ENCODE assay signal across 15 cellular contexts in the genomic region with DNA sequence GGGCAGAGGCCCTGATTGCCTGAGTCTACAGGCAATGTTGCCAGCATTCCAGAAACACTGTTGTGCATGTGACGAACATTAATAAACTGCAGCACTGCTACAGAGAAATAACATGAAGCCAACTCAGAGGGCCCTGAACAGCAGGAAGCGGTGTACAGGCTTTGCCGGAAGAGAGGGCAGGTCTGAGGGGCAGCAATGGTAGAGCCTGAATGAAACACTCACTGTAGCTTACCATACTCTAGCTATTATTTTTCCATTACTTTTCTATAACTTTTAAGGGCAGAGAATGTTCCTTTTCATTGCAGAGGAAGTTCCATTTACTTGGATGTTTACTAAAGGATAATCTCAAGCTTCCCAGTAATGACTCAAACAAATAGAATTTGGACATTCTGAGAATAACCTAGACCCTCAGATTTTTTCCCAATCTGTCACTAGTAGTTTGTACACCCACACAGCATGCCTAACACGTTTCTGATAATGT.
DNase-seq lines count a peak whose midpoint lies in the region; ATAC-seq and TF ChIP-seq lines count a peak whose summit lies in the region.
"Had no signal": no experiment of that assay in that cellular context is flagged by ENCODE, and none has a peak within 500 bp of the region (broad histone marks: within the 10 kb centered on the region; RNA-seq: fewer than 3 reads in every experiment).

No MANE protein-coding gene starts in this region.

- no peak for ATAC-seq in GM21360 (IDR thresholded peaks at IDR 0.05; ENCODE audit: unreplicated experiment)

- no peaks in the 10 kb centered on the region for H3K9me3 ChIP-seq in ascending aorta
- no peaks in the 10 kb centered on the region for H3K9me3 ChIP-seq in tibial artery
- H3K9me3 ChIP-seq in ovary, result no peaks in the 10 kb centered on the region
- H3K9me3 ChIP-seq: stomach had no signal

- TF ChIP-seq CTCF in ascending aorta (IDR thresholded peaks at IDR 0.05) (no peak), tibial artery (IDR thresholded peaks at IDR 0.05) (no peak), ovary (IDR thresholded peaks at IDR 0.05) (no peak)

- H3K27ac ChIP-seq in ascending aorta, result peak overlapping the region; percentile 62 to 82
- H3K27ac ChIP-seq in tibial artery, result peak overlapping the region; percentile 41 to 45
- no peak overlapping the region for H3K27ac ChIP-seq in ovary
- no peak overlapping the region for H3K27ac ChIP-seq in substantia nigra (ENCODE audit: low read depth, low read length, poor library complexity, severe bottlenecking)

- no peak for TF ChIP-seq POLR2A in ovary (IDR thresholded peaks at IDR 0.05)

- H3K36me3 ChIP-seq in ascending aorta, result no peaks in the 10 kb centered on the region
- no peaks in the 10 kb centered on the region for H3K36me3 ChIP-seq in tibial artery
- H3K36me3 ChIP-seq in ovary, result no peaks in the 10 kb centered on the region
- H3K36me3 ChIP-seq: stomach had no signal

- TF ChIP-seq EP300 in ovary (IDR thresholded peaks at IDR 0.05), result no peak

- H3K27me3 ChIP-seq in ascending aorta (no peaks in the 10 kb centered on the region), tibial artery (no peaks in the 10 kb centered on the region), ovary (no peaks in the 10 kb centered on the region)
- H3K27me3 ChIP-seq: stomach had no signal

- WGBS in ovary, 3 donors, result 15 to 29% (median 19%) methylated on average over 4 of the region's 4 CpGs

- intact Hi-C loops in ascending aorta (cut with DNase I) (no loop called here), tibial artery (cut with DNase I; ENCODE audit: low total_unique reads) (no loop called here), ovary (cut with DNase I) (no loop called here)

- H3K4me1 ChIP-seq in ascending aorta, result peaks cover 0 to 6% of the 10 kb centered on the region in 2 donors
- H3K4me1 ChIP-seq in tibial artery, result peaks cover 0 to 21% (median 9%) of the 10 kb centered on the region in 4 donors
- no peaks in the 10 kb centered on the region for H3K4me1 ChIP-seq in ovary (ENCODE audit: insufficient read depth)

- DNase-seq in HCEC 1CT, result peak; percentile 91
- DNase-seq in ascending aorta (ENCODE audit: low spot score in 2 of 2), result no peak
- peak; percentile 11 for DNase-seq in glomerular visceral epithelial cell (ENCODE audit: extremely low spot score)
- DNase-seq in tibial artery, result no peak
- no peak for DNase-seq in ovary
- no peak for DNase-seq in iPS-NIHi11 (ENCODE audit: low spot score)
- no peak for DNase-seq in substantia nigra (lab: John Stamatoyannopoulos, UW)
- DNase-seq: effector CD4-positive, alpha-beta T cell; hippocampal formation; NCI-H187; NCI-H774; retina; SHP77 treated with DMSO at 0.1 percent for 48 hours; stomach had no signal

- H3K4me3 ChIP-seq in ascending aorta (no peak overlapping the region), tibial artery (no peak overlapping the region), ovary (no peak overlapping the region)
- H3K4me3 ChIP-seq: stomach had no signal

Comparison
In these comparisons a context has a peak if more than half of its experiments do, and no peak if none do; other contexts are left out.
1. DNase-seq: peak in HCEC 1CT (single experiment) and glomerular visceral epithelial cell (single experiment); none in ascending aorta (0 of 2), tibial artery (0 of 2), ovary (0 of 5), iPS-NIHi11 (single experiment) and substantia nigra (0 of 49).
2. H3K27ac ChIP-seq: peak in ascending aorta (2 of 2) and tibial artery (2 of 2); none in ovary (0 of 2) and substantia nigra (single experiment).